8 cellular contexts compared by ENCODE assay signal in the genomic region with DNA sequence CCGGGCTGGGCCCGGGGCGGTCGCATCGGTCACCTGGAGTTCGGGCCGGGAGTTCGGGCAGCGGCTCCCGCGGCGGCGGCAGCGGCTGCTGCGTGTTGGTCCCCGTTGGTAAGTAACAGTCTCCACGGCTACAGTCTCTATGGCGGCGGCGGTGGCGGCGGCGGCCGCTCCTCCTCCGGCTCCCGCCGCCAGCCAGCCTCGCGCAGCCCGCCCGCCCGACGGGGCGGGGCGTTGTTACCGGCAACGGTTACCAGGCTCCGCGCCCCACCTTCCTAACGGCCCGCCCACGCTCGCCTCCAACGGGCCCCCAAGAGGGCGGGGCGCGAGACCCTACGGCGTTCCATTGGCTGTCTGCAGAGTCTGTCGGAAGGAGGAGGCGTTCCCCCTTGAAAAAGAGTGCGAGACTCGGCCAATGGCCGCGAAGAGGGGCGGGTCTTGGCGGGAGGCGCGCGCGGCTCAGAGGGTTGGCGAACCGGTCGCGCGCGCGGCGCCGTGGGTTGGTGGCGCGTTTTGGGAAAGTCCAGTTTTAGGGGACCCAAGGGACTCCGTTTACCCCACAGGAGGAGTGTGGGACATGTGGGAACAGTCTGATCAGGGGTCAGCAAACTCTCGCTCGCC. TPM values are rescaled to one million over a fixed set of nuclear protein-coding genes. Genes with fewer than 3 reads are reported as not detected.
DNase-seq lines count a peak whose midpoint lies in the region; ATAC-seq and TF ChIP-seq lines count a peak whose summit lies in the region.

RFX2 (minus strand) TSS at position 141 of the 618 bp plus-strand sequence. CDS start 63,004 bp downstream, outside the sequence.

- peak within 1 kb of the TSS; percentile 87 for H3K4me3 ChIP-seq in OCI-LY3 (ENCODE audit: low read length)
- H3K4me3 ChIP-seq in mononuclear cell (ENCODE audit: low read length), result peak within 1 kb of the TSS; percentile 55

- TF ChIP-seq CTCF in OCI-LY3 (IDR thresholded peaks at IDR 0.05; ENCODE audit: low read depth, low read length), result no peak

- H3K9me3 ChIP-seq in OCI-LY3 (ENCODE audit: insufficient read depth, low read length) (no peaks in the 10 kb centered on the region), mononuclear cell (ENCODE audit: low read depth, low read length) (no peaks in the 10 kb centered on the region)

- peak within 1 kb of the TSS; percentile 100 for H3K4me2 ChIP-seq in OCI-LY3 (ENCODE audit: low read length)

- DNase-seq in DMS153 (lab: John Stamatoyannopoulos, UW) (peak; percentile 98), HuH-7.5 (ENCODE audit: low spot score) (peak; percentile 93), activated T-cell treated with anti-CD3 and anti-CD28 coated beads for 1 hour (ENCODE audit: low read depth) (peak; percentile 99), epidermal melanocyte (ENCODE audit: insufficient read length, low spot score) (peak; percentile 98)
- peak; percentile 98 to 99 for DNase-seq in stimulated activated CD8-positive, alpha-beta memory T cell treated with anti-CD3 and anti-CD28 coated beads, Interleukin-2, amount 100 ng/mL, for 1 hour (ENCODE audit: low read depth in 2 of 2)

- no peaks in the 10 kb centered on the region for H3K36me3 ChIP-seq in OCI-LY3 (replicated peaks; ENCODE audit: low read depth, low read length)

- no peaks in the 10 kb centered on the region for H4K20me1 ChIP-seq in OCI-LY3 (ENCODE audit: insufficient read depth, low read length)

- peak within 1 kb of the TSS; percentile 80 for H3K9ac ChIP-seq in OCI-LY3 (ENCODE audit: low read length)

- H3K27ac ChIP-seq in OCI-LY3 (ENCODE audit: low read length), result no peak within 1 kb of the TSS

- H3K27me3 ChIP-seq in OCI-LY3 (ENCODE audit: low read depth, low read length) (no peaks in the 10 kb centered on the region), mononuclear cell (ENCODE audit: insufficient read depth, low read length) (peaks cover 2% of the 10 kb centered on the region)

- ATAC-seq in GM21529 (IDR thresholded peaks at IDR 0.05; ENCODE audit: unreplicated experiment), result peak; percentile 93

- H2AFZ ChIP-seq in OCI-LY3 (ENCODE audit: low read depth, low read length), result peak within 1 kb of the TSS; percentile 33; the same call in 1 of the 2 replicates

- 0 out of 2 replicates have a peak, but pooled peaks cover 4% of the 10 kb centered on the region for H3K79me2 ChIP-seq in OCI-LY3 (ENCODE audit: low read length)

- H3K4me1 ChIP-seq in OCI-LY3 (ENCODE audit: low read length) (peaks cover 12% of the 10 kb centered on the region), mononuclear cell (ENCODE audit: insufficient read depth, low read length) (peaks cover 24% of the 10 kb centered on the region)

RNA-seq across cellular contexts. Expression of gene RFX2, which starts in this region (rescaled TPM):
- 11.3 TPM for total RNA-seq in mononuclear cell
